8 cellular contexts compared by ENCODE assay signal in genomic region chr9:133428579-133429215, GRCh38. TPM values are rescaled to one million over a fixed set of nuclear protein-coding genes. Genes with fewer than 3 reads are reported as not detected.
DNase-seq lines count a peak whose midpoint lies in the region; ATAC-seq and TF ChIP-seq lines count a peak whose summit lies in the region.

No MANE protein-coding gene starts in this region.

- no peak overlapping the region for H3K27ac Mint-ChIP-seq in CD8-positive, alpha-beta T cell
- H3K27ac Mint-ChIP-seq in CD14-positive monocyte (no peak overlapping the region), type B pancreatic cell (no peak overlapping the region)

- no peak for DNase-seq in CD8-positive, alpha-beta T cell
- DNase-seq in colonic mucosa (peak; percentile 33), CD14-positive monocyte (ENCODE audit: low spot score) (no peak), type B pancreatic cell (ENCODE audit: extremely low spot score, unreplicated experiment) (no peak)
- no peak for DNase-seq in stimulated activated CD4-positive, alpha-beta T cell treated with anti-CD3 and anti-CD28 coated beads, Interleukin-1b, Interleukin-23, amount 100 ng/mL, for 48 hours

- intact Hi-C loops in CD8-positive, alpha-beta T cell (cut with DNase I, micrococcal nuclease): no loop called here
- intact Hi-C loops in colonic mucosa (cut with DNase I): no loop called here
- intact Hi-C loops in CD14-positive monocyte (cut with micrococcal nuclease): no loop called here

- H3K27me3 Mint-ChIP-seq in CD8-positive, alpha-beta T cell (ENCODE audit: low read depth): peaks cover 28% of the 10 kb centered on the region
- H3K27me3 Mint-ChIP-seq in CD14-positive monocyte (ENCODE audit: low read depth in 3 of 3) (peaks cover 28 to 45% (median 39%) of the 10 kb centered on the region in 3 donors), type B pancreatic cell (peaks cover 17% of the 10 kb centered on the region)

- ATAC-seq in CD8-positive, alpha-beta T cell: peak; percentile 26
- no peak for ATAC-seq in HG03175 (IDR thresholded peaks at IDR 0.05; ENCODE audit: unreplicated experiment)

- H3K27me3 ChIP-seq in CD8-positive, alpha-beta T cell (ENCODE audit: insufficient read depth, low read length): peaks cover 8% of the 10 kb centered on the region
- H3K27me3 ChIP-seq in HUES48 (ENCODE audit: control insufficient read depth, insufficient read depth, low read length) (peaks cover 12% of the 10 kb centered on the region), colonic mucosa (no peaks in the 10 kb centered on the region)

- H3K4me1 Mint-ChIP-seq in CD8-positive, alpha-beta T cell (ENCODE audit: low read depth): peaks cover 6% of the 10 kb centered on the region
- H3K4me1 Mint-ChIP-seq in CD14-positive monocyte (peaks cover 4% of the 10 kb centered on the region), type B pancreatic cell (ENCODE audit: unreplicated experiment) (no peaks in the 10 kb centered on the region)

- no peaks in the 10 kb centered on the region for H3K36me3 Mint-ChIP-seq in CD8-positive, alpha-beta T cell
- no peaks in the 10 kb centered on the region for H3K36me3 Mint-ChIP-seq in CD14-positive monocyte
- no peaks in the 10 kb centered on the region for H3K36me3 Mint-ChIP-seq in type B pancreatic cell

- POLR2A ChIA-PET in CD8-positive, alpha-beta T cell (lab: Charles Lee): no interaction called here

- 1% methylated on average over 32 to 47 of the region's 69 CpGs for WGBS in mesodermal cell (ENCODE audit: insufficient coverage in 2 of 2), 2 experiments

- no peaks in the 10 kb centered on the region for H3K9me3 Mint-ChIP-seq in CD8-positive, alpha-beta T cell
- H3K9me3 Mint-ChIP-seq in CD14-positive monocyte: peaks cover 0 to 10% (median 4%) of the 10 kb centered on the region in 7 donors
- H3K9me3 Mint-ChIP-seq in type B pancreatic cell: no peaks in the 10 kb centered on the region

- H3K36me3 ChIP-seq in CD8-positive, alpha-beta T cell (ENCODE audit: insufficient read depth, low read length): no peaks in the 10 kb centered on the region
- H3K36me3 ChIP-seq in HUES48 (ENCODE audit: control insufficient read depth, insufficient read depth, low read length) (peaks cover 4% of the 10 kb centered on the region; the same call in 1 of the 2 replicates), colonic mucosa (no peaks in the 10 kb centered on the region), mesodermal cell (ENCODE audit: control insufficient read depth, insufficient read depth, low read length) (peaks cover 3% of the 10 kb centered on the region)

- H3K4me1 ChIP-seq in CD8-positive, alpha-beta T cell (ENCODE audit: insufficient read depth, low read length): peaks cover 6% of the 10 kb centered on the region
- H3K4me1 ChIP-seq in HUES48 (ENCODE audit: control insufficient read depth, insufficient read depth, low read length): peaks cover 7% of the 10 kb centered on the region; the same call in 1 of the 2 replicates
- H3K4me1 ChIP-seq in colonic mucosa: peaks cover 2% of the 10 kb centered on the region
- H3K4me1 ChIP-seq in mesodermal cell (ENCODE audit: control insufficient read depth, insufficient read depth, low read length, poor library complexity, severe bottlenecking): no peaks in the 10 kb centered on the region

- no peak overlapping the region for H3K9ac ChIP-seq in HUES48 (ENCODE audit: low read depth, low read length)
- no peak overlapping the region for H3K9ac ChIP-seq in colonic mucosa (ENCODE audit: low read depth in 2 of 2, low read length in 2 of 2)

- no peak overlapping the region for H3K4me3 ChIP-seq in CD8-positive, alpha-beta T cell (ENCODE audit: low read depth, low read length)
- peak overlapping the region; percentile 64 for H3K4me3 ChIP-seq in HUES48 (ENCODE audit: low read depth, low read length)
- H3K4me3 ChIP-seq in colonic mucosa: peak overlapping the region; percentile 23
- peak overlapping the region; percentile 26 for H3K4me3 ChIP-seq in mesodermal cell (ENCODE audit: extremely low read depth, insufficient read depth, low read length, poor library complexity, severe bottlenecking)

- no peak overlapping the region for H3K4me3 Mint-ChIP-seq in CD8-positive, alpha-beta T cell
- peak overlapping the region in 1 of 2 donors; percentile 55 for H3K4me3 Mint-ChIP-seq in CD14-positive monocyte
- no peak overlapping the region for H3K4me3 Mint-ChIP-seq in type B pancreatic cell

- no peak overlapping the region for H3K27ac ChIP-seq in CD8-positive, alpha-beta T cell (ENCODE audit: low read depth, low read length)
- H3K27ac ChIP-seq in HUES48 (ENCODE audit: low read depth, low read length): no peak overlapping the region
- H3K27ac ChIP-seq in colonic mucosa: no peak overlapping the region
- no peak overlapping the region for H3K27ac ChIP-seq in mesodermal cell (ENCODE audit: low read depth, low read length, severe bottlenecking)

- no peaks in the 10 kb centered on the region for H3K9me3 ChIP-seq in CD8-positive, alpha-beta T cell (ENCODE audit: low read length)
- H3K9me3 ChIP-seq in HUES48 (ENCODE audit: control insufficient read depth, insufficient read depth, low read length) (no peaks in the 10 kb centered on the region), colonic mucosa (no peaks in the 10 kb centered on the region), mesodermal cell (ENCODE audit: control insufficient read depth, low read length) (peaks cover 4% of the 10 kb centered on the region)

- no peak for TF ChIP-seq CTCF in CD8-positive, alpha-beta T cell (IDR thresholded peaks at IDR 0.05)
- no peak for TF ChIP-seq CTCF in colonic mucosa (IDR thresholded peaks at IDR 0.05)
- TF ChIP-seq CTCF in CD14-positive monocyte (IDR thresholded peaks at IDR 0.05): no peak
- TF ChIP-seq CTCF in type B pancreatic cell (conservative IDR thresholded peaks at IDR 0.05): no peak

- CTCF ChIA-PET in CD8-positive, alpha-beta T cell (lab: Charles Lee): no interaction called here

RNA-seq across cellular contexts. Expression of gene ADAMTS13, which starts 6.5 kb away (rescaled TPM):
- total RNA-seq in CD8-positive, alpha-beta T cell: 1 to 10 TPM; 2.0 to 2.5 TPM
- total RNA-seq in colonic mucosa (1 to 10 TPM; 4.2 TPM), type B pancreatic cell (ENCODE audit: low replicate concordance) (4.4 and 12.9 TPM in 2 replicates)
- 17.5 TPM for polyA plus RNA-seq in mesodermal cell (2013, experiment 1 of 2)
- polyA plus RNA-seq in mesodermal cell (2013, experiment 2 of 2): 18.4 TPM
- polyA plus RNA-seq in CD14-positive monocyte: not detected

RNA-seq across cellular contexts. Expression of gene REXO4, which starts 10.9 kb away (rescaled TPM):
- total RNA-seq in CD8-positive, alpha-beta T cell: 10 to 100 TPM; 22.5 to 24.0 TPM
- total RNA-seq in colonic mucosa (10 to 100 TPM; 17.3 to 38.6 TPM), type B pancreatic cell (ENCODE audit: low replicate concordance) (26.5 and 28.9 TPM in 2 replicates)
- polyA plus RNA-seq in mesodermal cell (2013, experiment 1 of 2): 25.7 TPM
- polyA plus RNA-seq in mesodermal cell (2013, experiment 2 of 2): 23.7 TPM
- polyA plus RNA-seq in CD14-positive monocyte: 1 to 10 TPM; 3.0 to 4.2 TPM

RNA-seq across cellular contexts. Expression of gene CACFD1, which starts 31.1 kb away (rescaled TPM):
- 1 to 10 TPM; 7.4 to 9.7 TPM for total RNA-seq in CD8-positive, alpha-beta T cell
- 10 to 100 TPM; 56.8 to 60.7 TPM for total RNA-seq in colonic mucosa
- 14.7 TPM for polyA plus RNA-seq in mesodermal cell (2013, experiment 1 of 2)
- polyA plus RNA-seq in mesodermal cell (2013, experiment 2 of 2): 12.6 TPM
- polyA plus RNA-seq in CD14-positive monocyte: 1 to 10 TPM; 5.0 to 5.1 TPM
- 45.6 and 51.9 TPM in 2 replicates for total RNA-seq in type B pancreatic cell (ENCODE audit: low replicate concordance)

RNA-seq across cellular contexts. Expression of gene SLC2A6, which starts 50.2 kb away (rescaled TPM):
- 1 to 10 TPM; 8.0 to 9.7 TPM for total RNA-seq in CD8-positive, alpha-beta T cell
- total RNA-seq in colonic mucosa (1 to 10 TPM; 2.4 to 2.8 TPM), type B pancreatic cell (ENCODE audit: low replicate concordance) (8.2 and 9.7 TPM in 2 replicates)
- 18.3 TPM for polyA plus RNA-seq in mesodermal cell (2013, experiment 1 of 2)
- polyA plus RNA-seq in mesodermal cell (2013, experiment 2 of 2): 15.1 TPM
- polyA plus RNA-seq in CD14-positive monocyte: 10 to 100 TPM; 43.2 to 60.4 TPM

RNA-seq across cellular contexts. Expression of gene STKLD1, which starts 52.5 kb away (rescaled TPM):
- total RNA-seq in CD8-positive, alpha-beta T cell: 1 to 10 TPM in 1 of 2 experiments, under 1 TPM in 1; 0.92 to 1.8 TPM
- total RNA-seq in colonic mucosa (under 1 TPM in 1 of 2 donors, not detected in 1; 0.45 TPM), type B pancreatic cell (ENCODE audit: low replicate concordance) (1.00 and 3.9 TPM in 2 replicates)
- 0.63 TPM for polyA plus RNA-seq in mesodermal cell (2013, experiment 1 of 2)
- polyA plus RNA-seq in mesodermal cell (2013, experiment 2 of 2): 0.56 TPM
- not detected for polyA plus RNA-seq in CD14-positive monocyte
